ENCODE assay signal across 11 cellular contexts in genomic region chr15:89814112-89814742, GRCh38. TPM values are rescaled to one million over a fixed set of nuclear protein-coding genes. Genes with fewer than 3 reads are reported as not detected.
DNase-seq lines count a peak whose midpoint lies in the region; ATAC-seq, FAIRE-seq and TF ChIP-seq lines count a peak whose summit lies in the region.
"Had no signal": no experiment of that assay in that cellular context is flagged by ENCODE, and none has a peak within 500 bp of the region (broad histone marks: within the 10 kb centered on the region; RNA-seq: fewer than 3 reads in every experiment).

No MANE protein-coding gene starts in this region.

- H4K20me1 ChIP-seq in astrocyte (ENCODE audit: insufficient read depth, low read length) (peaks cover 24% of the 10 kb centered on the region), HepG2 (ENCODE audit: insufficient read depth, low read length) (no peaks in the 10 kb centered on the region)

- peak; percentile 15; the same call in 1 of the 2 replicates for TF ChIP-seq RAD21 in HepG2 (CRISPR knock-in tag; IDR thresholded peaks at IDR 0.05)

- intact Hi-C loops in HepG2 (cut with micrococcal nuclease; ENCODE audit: unreplicated experiment): loop anchor here (5.0 kb wide), 2 partner anchors 33 to 52 kb away; no protein-coding TSS in a partner anchor
- intact Hi-C loops in posterior cingulate gyrus (cut with DNase I): no loop called here

- H3K27ac Mint-ChIP-seq in activated CD8-positive, alpha-beta memory T cell treated with anti-CD3 and anti-CD28 coated beads, Interleukin-2, amount 10 ng/mL, durations not matched to agents 7 days and 5 days: no peak overlapping the region
- no peak overlapping the region for H3K27ac Mint-ChIP-seq in astrocyte (ENCODE audit: unreplicated experiment)

- no peaks in the 10 kb centered on the region for H3K27me3 ChIP-seq in astrocyte (ENCODE audit: insufficient read depth, low read length)
- H3K27me3 ChIP-seq in HepG2 (ENCODE audit: control insufficient read depth in 1 of 2, insufficient read depth in 2 of 2, low read length in 2 of 2): no peaks in the 10 kb centered on the region; a peak in 1 of 5 replicates
- H3K27me3 ChIP-seq in tibial nerve: peaks cover 0 to 46% of the 10 kb centered on the region in 2 donors

- H3K79me2 ChIP-seq in astrocyte (ENCODE audit: insufficient read depth, low read length): peaks cover 46% of the 10 kb centered on the region
- H3K79me2 ChIP-seq in HepG2 (ENCODE audit: insufficient read depth, low read length): peaks cover 22% of the 10 kb centered on the region

- peak overlapping the region; percentile 90 for H3K4me2 ChIP-seq in astrocyte (ENCODE audit: low read length)
- peak overlapping the region; percentile 87 for H3K4me2 ChIP-seq in HepG2 (ENCODE audit: low read depth, low read length)

- H3K4me3 ChIP-seq in astrocyte (ENCODE audit: insufficient read depth, low read depth, low read length) (peak overlapping the region; percentile 85), HepG2 (replicated peaks in 1 of 3; ENCODE audit: insufficient read depth in 1 of 3, low read depth in 2 of 3, low read length in 3 of 3) (peak overlapping the region; percentile 78 to 94 (median 88)), tibial nerve (peak overlapping the region; percentile 47 to 58 (median 50))

- CTCF ChIA-PET in activated CD8-positive, alpha-beta memory T cell treated with anti-CD3 and anti-CD28 coated beads, Interleukin-2, amount 10 ng/mL, durations not matched to agents 7 days and 5 days (lab: Charles Lee): interaction anchor here (1.1 to 1.4 kb wide), 2 partner anchors 53 to 61 kb away, joined by 3 to 6 read pairs; no protein-coding TSS in a partner anchor
- CTCF ChIA-PET in HepG2 (lab: Yijun Ruan, JAX; ENCODE audit: low intra/inter-chr PET ratio, low total read pairs): no interaction called here

- FAIRE-seq in astrocyte (lab: Jason Lieb, UNC) (no peak), HepG2 (lab: Jason Lieb, UNC) (no peak)

- 1% methylated on average over 15 of the region's 56 CpGs for WGBS in HepG2 (ENCODE audit: low lambda C conversion rate)
- WGBS in tibial nerve, 2 donors: 9 to 20% methylated on average over 25 to 50 of the region's 56 CpGs

- in situ Hi-C loops in HepG2 (cut with HindIII; ENCODE audit: extremely low pct_ligation_motif_present, low pct_unique_long_range_greater_than_20kb): no loop called here

- TF ChIP-seq POLR2A in HepG2 (IDR thresholded peaks at IDR 0.05; ENCODE audit: insufficient read depth in 1 of 2, low read depth in 2 of 2, low read length in 2 of 2) (peak in 1 of 2 experiments; percentile 24; a peak in 1 of 4 replicates), tibial nerve (IDR thresholded peaks at IDR 0.05) (no peak)

- H3K4me3 Mint-ChIP-seq in activated CD8-positive, alpha-beta memory T cell treated with anti-CD3 and anti-CD28 coated beads, Interleukin-2, amount 10 ng/mL, durations not matched to agents 7 days and 5 days: peak overlapping the region; percentile 20
- no peak overlapping the region for H3K4me3 Mint-ChIP-seq in astrocyte (ENCODE audit: unreplicated experiment)

- H3K9me3 Mint-ChIP-seq in activated CD8-positive, alpha-beta memory T cell treated with anti-CD3 and anti-CD28 coated beads, Interleukin-2, amount 10 ng/mL, durations not matched to agents 7 days and 5 days (ENCODE audit: low read depth): no peaks in the 10 kb centered on the region
- H3K9me3 Mint-ChIP-seq in astrocyte (ENCODE audit: unreplicated experiment): peaks cover 15% of the 10 kb centered on the region

- POLR2A ChIA-PET in HepG2 (lab: Yijun Ruan, JAX): interaction anchor here (0.8 to 1.8 kb wide), 12 partner anchors 8 to 80 kb away, joined by 3 to 14 read pairs (median 4); no protein-coding TSS in a partner anchor

- ATAC-seq in activated CD8-positive, alpha-beta memory T cell treated with anti-CD3 and anti-CD28 coated beads, Interleukin-2, amount 10 ng/mL, durations not matched to agents 7 days and 5 days: no peak
- peak; percentile 35 for ATAC-seq in HepG2
- ATAC-seq in HG03571 (IDR thresholded peaks at IDR 0.05; ENCODE audit: unreplicated experiment): no peak

- TF ChIP-seq EP300 in HepG2 (IDR thresholded peaks at IDR 0.05; ENCODE audit: low read depth in 2 of 2, low read length in 2 of 2) (no peak), HepG2 (CRISPR knock-in tag; IDR thresholded peaks at IDR 0.05; ENCODE audit: borderline replicate concordance) (no peak), tibial nerve (IDR thresholded peaks at IDR 0.05) (no peak)

- H2AFZ ChIP-seq in astrocyte (ENCODE audit: low read depth, low read length) (peak overlapping the region; percentile 76), HepG2 (ENCODE audit: low read length) (no peak overlapping the region)

- H3K27ac ChIP-seq in astrocyte (ENCODE audit: low read depth, low read length): no peak overlapping the region
- H3K27ac ChIP-seq in HepG2 (ENCODE audit: extremely low read length, insufficient read depth, low read length): peak overlapping the region; percentile 91
- H3K27ac ChIP-seq in tibial nerve: peak overlapping the region; percentile 67 to 85 (median 79)

- H3K9ac ChIP-seq in astrocyte (ENCODE audit: low read length): peak overlapping the region; percentile 84
- H3K9ac ChIP-seq in HepG2 (ENCODE audit: insufficient read depth, low read depth, low read length): peak overlapping the region; percentile 89

- BruUV-seq in HepG2 (replicated peaks; lab: Mats Ljungman, UMichigan): TSS peak; percentile 56

- no peak for DNase-seq in activated CD8-positive, alpha-beta memory T cell treated with anti-CD3 and anti-CD28 coated beads, Interleukin-2, amount 10 ng/mL, durations not matched to agents 7 days and 5 days
- no peak for DNase-seq in activated CD8-positive, alpha-beta memory T cell treated with anti-CD3 and anti-CD28 coated beads, Interleukin-2, amount 50 U/mL, for 4 hours
- DNase-seq in astrocyte (ENCODE audit: low read depth) (no peak), HepG2 (ENCODE audit: low spot score) (no peak), tibial nerve (ENCODE audit: low spot score in 2 of 2) (no peak), posterior cingulate gyrus (no peak), GM19240 (ENCODE audit: insufficient read length, low spot score) (no peak)
- DNase-seq: DND-41 had no signal

- peaks cover 10% of the 10 kb centered on the region for H3K36me3 Mint-ChIP-seq in activated CD8-positive, alpha-beta memory T cell treated with anti-CD3 and anti-CD28 coated beads, Interleukin-2, amount 10 ng/mL, durations not matched to agents 7 days and 5 days
- peaks cover 3% of the 10 kb centered on the region for H3K36me3 Mint-ChIP-seq in astrocyte (ENCODE audit: low read depth, unreplicated experiment)

- peaks cover 42% of the 10 kb centered on the region for H3K27me3 Mint-ChIP-seq in activated CD8-positive, alpha-beta memory T cell treated with anti-CD3 and anti-CD28 coated beads, Interleukin-2, amount 10 ng/mL, durations not matched to agents 7 days and 5 days
- peaks cover 33% of the 10 kb centered on the region for H3K27me3 Mint-ChIP-seq in astrocyte (ENCODE audit: low read depth, unreplicated experiment)

- peaks cover 6% of the 10 kb centered on the region for H3K4me1 Mint-ChIP-seq in activated CD8-positive, alpha-beta memory T cell treated with anti-CD3 and anti-CD28 coated beads, Interleukin-2, amount 10 ng/mL, durations not matched to agents 7 days and 5 days
- H3K4me1 Mint-ChIP-seq in astrocyte (ENCODE audit: low read depth, unreplicated experiment): no peaks in the 10 kb centered on the region

- H3K9me3 ChIP-seq in astrocyte (ENCODE audit: insufficient read depth, low read depth, low read length): no peaks in the 10 kb centered on the region
- no peaks in the 10 kb centered on the region for H3K9me3 ChIP-seq in HepG2 (ENCODE audit: low read length)
- peaks cover 0 to 12% (median 0%) of the 10 kb centered on the region in 4 donors for H3K9me3 ChIP-seq in tibial nerve

- peaks cover 30% of the 10 kb centered on the region for H3K4me1 ChIP-seq in astrocyte (ENCODE audit: insufficient read depth, low read length)
- peaks cover 74% of the 10 kb centered on the region for H3K4me1 ChIP-seq in HepG2 (ENCODE audit: insufficient read depth, low read length)
- peaks cover 0 to 45% (median 5%) of the 10 kb centered on the region in 4 donors for H3K4me1 ChIP-seq in tibial nerve

- H3K36me3 ChIP-seq in astrocyte (ENCODE audit: insufficient read depth, low read length) (no peaks in the 10 kb centered on the region), HepG2 (replicated peaks in 1 of 2; ENCODE audit: control insufficient read depth in 1 of 2, insufficient read depth in 2 of 2, low read length in 2 of 2) (no peaks in the 10 kb centered on the region), tibial nerve (no peaks in the 10 kb centered on the region)

- TF ChIP-seq CTCF in astrocyte (IDR thresholded peaks at IDR 0.05; ENCODE audit: insufficient read depth, low read depth, low read length) (no peak), HepG2 (CRISPR knock-in tag; IDR thresholded peaks at IDR 0.05) (no peak), tibial nerve (IDR thresholded peaks at IDR 0.05) (no peak)

RNA-seq across cellular contexts. Expression of gene ANPEP, which starts 0.4 kb away (rescaled TPM):
- under 1 TPM; 0.68 to 0.76 TPM for total RNA-seq in activated CD8-positive, alpha-beta memory T cell treated with anti-CD3 and anti-CD28 coated beads, Interleukin-2, amount 10 ng/mL, durations not matched to agents 7 days and 5 days
- total RNA-seq in astrocyte: 0.22 and 0.25 TPM in 2 replicates
- 34.6 and 60.4 TPM in 2 replicates for total RNA-seq in HepG2 (2016; rRNA removed; fragmentation: Illumina TruSeq; extraction: Trizol)
- total RNA-seq in HepG2 (2016; cell fraction: cytosol; rRNA removed; fragmentation: Illumina TruSeq; extraction: Trizol; ENCODE audit: low read depth): 15.6 and 16.8 TPM in 2 replicates
- 26.1 and 65.2 TPM in 2 replicates for total RNA-seq in HepG2 (2016; cell fraction: insoluble cytoplasmic fraction; rRNA removed; fragmentation: Illumina TruSeq; extraction: Trizol)
- 26.0 and 27.7 TPM in 2 replicates for total RNA-seq in HepG2 (2016; cell fraction: membrane; rRNA removed; fragmentation: Illumina TruSeq; extraction: Trizol)
- 86.6 and 113 TPM in 2 replicates for total RNA-seq in HepG2 (2016; cell fraction: nucleus; rRNA removed; fragmentation: Illumina TruSeq; extraction: Trizol)
- 91.6 and 133 TPM in 2 replicates for polyA plus RNA-seq in HepG2 (2011; rRNA removed)
- 71.6 and 76.1 TPM in 2 replicates for polyA plus RNA-seq in HepG2 (2011; cell fraction: cytosol; rRNA removed)
- 264 and 286 TPM in 2 replicates for polyA plus RNA-seq in HepG2 (2011; cell fraction: nucleus; rRNA removed)
- 157 and 182 TPM in 2 replicates for polyA plus RNA-seq in HepG2 (2012)
- polyA plus RNA-seq in HepG2 (2016; cell fraction: cytosol; fragmentation: Illumina TruSeq; extraction: Trizol; ENCODE audit: low read depth): 14.0 and 14.9 TPM in 2 replicates
- polyA plus RNA-seq in HepG2 (2016; cell fraction: insoluble cytoplasmic fraction; fragmentation: Illumina TruSeq; extraction: Trizol; ENCODE audit: low read depth): 44.3 and 62.9 TPM in 2 replicates
- 31.7 and 35.7 TPM in 2 replicates for polyA plus RNA-seq in HepG2 (2016; cell fraction: membrane; fragmentation: Illumina TruSeq; extraction: Trizol; ENCODE audit: low read depth)
- 327 and 338 TPM in 2 replicates for polyA plus RNA-seq in HepG2 (2016; cell fraction: nucleus; fragmentation: Illumina TruSeq; extraction: Trizol; ENCODE audit: insufficient read depth, low read depth)
- 0.07 and 103 TPM in 2 replicates for polyA minus RNA-seq in HepG2 (2011; rRNA and poly(A)+ RNA removed; ENCODE audit: low replicate concordance)
- polyA minus RNA-seq in HepG2 (2011; cell fraction: cytosol; rRNA and poly(A)+ RNA removed): 60.8 and 79.8 TPM in 2 replicates
- polyA minus RNA-seq in HepG2 (2011; cell fraction: nucleus; rRNA and poly(A)+ RNA removed): 44.8 and 60.0 TPM in 2 replicates
- 10 to 100 TPM; 47.2 to 79.2 (median 72.1) TPM for total RNA-seq in tibial nerve
- total RNA-seq: activated CD8-positive, alpha-beta memory T cell treated with anti-CD3 and anti-CD28 coated beads for 36 hours had no signal

RNA-seq across cellular contexts. Expression of gene MESP2, which starts 38.1 kb away (rescaled TPM):
- total RNA-seq in activated CD8-positive, alpha-beta memory T cell treated with anti-CD3 and anti-CD28 coated beads, Interleukin-2, amount 10 ng/mL, durations not matched to agents 7 days and 5 days: not detected
- total RNA-seq in astrocyte (not detected in 2 replicates), HepG2 (2016; rRNA removed; fragmentation: Illumina TruSeq; extraction: Trizol) (not detected in 2 replicates), tibial nerve (1 to 10 TPM in 1 of 4 donors, not detected in 3; 1.5 TPM)
- not detected in 2 replicates for total RNA-seq in HepG2 (2016; cell fraction: cytosol; rRNA removed; fragmentation: Illumina TruSeq; extraction: Trizol; ENCODE audit: low read depth)
- total RNA-seq in HepG2 (2016; cell fraction: insoluble cytoplasmic fraction; rRNA removed; fragmentation: Illumina TruSeq; extraction: Trizol): 0.13 TPM in 1 of 2 replicates, not detected in the other
- not detected in 2 replicates for total RNA-seq in HepG2 (2016; cell fraction: membrane; rRNA removed; fragmentation: Illumina TruSeq; extraction: Trizol)
- not detected in 2 replicates for total RNA-seq in HepG2 (2016; cell fraction: nucleus; rRNA removed; fragmentation: Illumina TruSeq; extraction: Trizol)
- polyA plus RNA-seq in HepG2 (2011; rRNA removed): not detected in 2 replicates
- not detected in 2 replicates for polyA plus RNA-seq in HepG2 (2011; cell fraction: cytosol; rRNA removed)
- polyA plus RNA-seq in HepG2 (2011; cell fraction: nucleus; rRNA removed): not detected in 2 replicates
- polyA plus RNA-seq in HepG2 (2012): not detected in 2 replicates
- polyA plus RNA-seq in HepG2 (2016; cell fraction: cytosol; fragmentation: Illumina TruSeq; extraction: Trizol; ENCODE audit: low read depth): not detected in 2 replicates
- not detected in 2 replicates for polyA plus RNA-seq in HepG2 (2016; cell fraction: insoluble cytoplasmic fraction; fragmentation: Illumina TruSeq; extraction: Trizol; ENCODE audit: low read depth)
- not detected in 2 replicates for polyA plus RNA-seq in HepG2 (2016; cell fraction: membrane; fragmentation: Illumina TruSeq; extraction: Trizol; ENCODE audit: low read depth)
- not detected in 2 replicates for polyA plus RNA-seq in HepG2 (2016; cell fraction: nucleus; fragmentation: Illumina TruSeq; extraction: Trizol; ENCODE audit: insufficient read depth, low read depth)
- polyA minus RNA-seq in HepG2 (2011; rRNA and poly(A)+ RNA removed; ENCODE audit: low replicate concordance): not detected in 2 replicates
- polyA minus RNA-seq in HepG2 (2011; cell fraction: cytosol; rRNA and poly(A)+ RNA removed): not detected in 2 replicates
- not detected in 2 replicates for polyA minus RNA-seq in HepG2 (2011; cell fraction: nucleus; rRNA and poly(A)+ RNA removed)
- total RNA-seq: activated CD8-positive, alpha-beta memory T cell treated with anti-CD3 and anti-CD28 coated beads for 36 hours; renal cortical epithelial cell had no signal

Comparison
In these comparisons a context has a peak if more than half of its experiments do, and no peak if none do; other contexts are left out.
1. RNA of gene ANPEP, which starts 0.4 kb away (total RNA-seq): 47.2 to 79.2 TPM in tibial nerve and 15.6 to 113 TPM in HepG2; 0.68 to 0.76 TPM in activated CD8-positive, alpha-beta memory T cell treated with anti-CD3 and anti-CD28 coated beads, Interleukin-2, amount 10 ng/mL, durations not matched to agents 7 days and 5 days and 0.22 to 0.25 TPM in astrocyte; every median in the first group is over 4 times any median in the second.
2. Peak in every context shown above with its lines, with median percentiles within 50 percentile points of each other: H3K4me3 ChIP-seq.